8 cellular contexts compared by ENCODE assay signal in the genomic region with DNA sequence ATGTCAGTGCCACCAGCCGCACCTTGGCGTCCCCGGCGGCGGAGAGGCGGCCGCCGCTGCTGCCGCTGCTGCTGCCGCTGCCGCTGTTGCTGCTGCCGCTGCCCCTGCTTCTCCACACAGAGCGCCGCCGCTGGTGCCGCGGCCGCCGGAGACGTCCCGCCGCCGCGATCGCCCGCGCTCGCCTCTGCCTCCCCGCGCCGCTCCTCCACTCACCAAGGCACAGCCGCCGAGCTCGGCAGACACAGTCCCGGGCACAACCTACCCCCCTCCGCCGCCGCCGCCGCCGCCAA. TPM values are rescaled to one million over a fixed set of nuclear protein-coding genes. Genes with fewer than 3 reads are reported as not detected.
A peak's percentile ranks its signal among the peaks of the same experiment; 100 is the strongest.
DNase-seq lines count a peak whose midpoint lies in the region; ATAC-seq and TF ChIP-seq lines count a peak whose summit lies in the region.

A gene (minus strand): TSS at position 260 of the 290 bp plus-strand sequence.

- peak in 3 of 4 experiments; percentile 32 to 40 (median 37) for ATAC-seq in T-cell (replicated peaks in 1 of 4)

- H3K79me2 ChIP-seq in parathyroid adenoma, result peaks cover 3% of the 10 kb centered on the region

- peak; percentile 28 for TF ChIP-seq POLR2A in GM15510 (IDR thresholded peaks at IDR 0.05; ENCODE audit: borderline replicate concordance, extremely low read depth, insufficient read length)

- H3K4me1 Mint-ChIP-seq in T-cell, result peaks cover 35 to 47% (median 42%) of the 10 kb centered on the region in 3 donors

- H3K27me3 Mint-ChIP-seq in T-cell, result peaks cover 5 to 18% of the 10 kb centered on the region in 2 donors

- no peaks in the 10 kb centered on the region for H3K9me3 Mint-ChIP-seq in T-cell

- peak within 1 kb of the TSS; percentile 92 for H3K4me2 ChIP-seq in parathyroid adenoma (ENCODE audit: low read length)

- peak within 1 kb of the TSS; percentile 98 for H2AFZ ChIP-seq in parathyroid adenoma

- POLR2A ChIA-PET in HEK293T (lab: Yijun Ruan, JAX) (interaction anchor here (0.7 to 1.9 kb wide), 4 partner anchors 9 to 19 kb away, joined by 3 to 7 read pairs (median 6); no protein-coding TSS in a partner anchor), T-cell (lab: Charles Lee) (interaction anchor here in 1 of 2 donors (0.6 to 1.2 kb wide), 4 partner anchors 31 to 123 kb away, joined by 3 to 5 read pairs (median 4); no protein-coding TSS in a partner anchor)

- H3K27ac ChIP-seq in parathyroid adenoma, result peak within 1 kb of the TSS; percentile 97

- H3K27me3 ChIP-seq in parathyroid adenoma (ENCODE audit: control insufficient read depth, insufficient read depth, low read length), result no peaks in the 10 kb centered on the region

- H3K4me3 ChIP-seq in foreskin fibroblast (ENCODE audit: low read depth in 1 of 2, low read length in 2 of 2) (peak within 1 kb of the TSS; percentile 86 to 89), parathyroid adenoma (ENCODE audit: low read depth, low read length) (peak within 1 kb of the TSS; percentile 91)

- no peaks in the 10 kb centered on the region for H3K36me3 Mint-ChIP-seq in T-cell

- CTCF ChIA-PET in HEK293T (lab: Yijun Ruan, JAX) (no interaction called here), T-cell (lab: Charles Lee) (interaction anchor here in 1 of 2 donors (1.9 kb wide), 1 partner anchor 20 kb away, joined by 7 read pairs; no protein-coding TSS in a partner anchor)

- H3K9me3 ChIP-seq in parathyroid adenoma (ENCODE audit: control insufficient read depth, low read length), result no peaks in the 10 kb centered on the region

- H3K4me3 Mint-ChIP-seq in T-cell, result peak within 1 kb of the TSS; percentile 92 to 98 (median 95)

- TF ChIP-seq CTCF in foreskin fibroblast (IDR thresholded peaks at IDR 0.05; ENCODE audit: low read depth, low read length) (no peak), parathyroid adenoma (IDR thresholded peaks at IDR 0.05) (no peak)

- H3K27ac Mint-ChIP-seq in T-cell, result peak within 1 kb of the TSS; percentile 89 to 96

- H3K36me3 ChIP-seq in parathyroid adenoma (ENCODE audit: control insufficient read depth, insufficient read depth, low read length), result no peaks in the 10 kb centered on the region

- peak within 1 kb of the TSS; percentile 19 for H3K9ac ChIP-seq in parathyroid adenoma

- peaks cover 7% of the 10 kb centered on the region for H3K4me1 ChIP-seq in parathyroid adenoma

- DNase-seq in HEK293T (ENCODE audit: extremely low spot score), result peak; percentile 27
- peak in 1 of 34 experiments; percentile 73 for DNase-seq in T-cell
- DNase-seq in foreskin fibroblast, result no peak
- no peak for DNase-seq in stimulated activated CD4-positive, alpha-beta T cell treated with anti-CD3 and anti-CD28 coated beads, Interleukin-1b, Interleukin-23, amount 100 ng/mL, for 48 hours
- DNase-seq in Kasumi-1 (lab: John Stamatoyannopoulos, UW), result no peak
- DNase-seq in NCI-H2196 treated with DMSO at 0.1 percent for 48 hours (lab: John Stamatoyannopoulos, UW; ENCODE audit: unreplicated experiment), result no peak

TF ChIP-seq in HEK293T, 16 proteins besides CTCF, POLR2A, EP300 and RAD21:
- no peak for TF ChIP-seq ELF4 (IDR thresholded peaks at IDR 0.05)
- no peak for TF ChIP-seq ZNF384 (IDR thresholded peaks at IDR 0.05)
- TF ChIP-seq L3MBTL2 (conservative IDR thresholded peaks at IDR 0.05), result no peak
- no peak for TF ChIP-seq FOXM1 (IDR thresholded peaks at IDR 0.05; ENCODE audit: borderline replicate concordance)
- TF ChIP-seq, protein P1, sequence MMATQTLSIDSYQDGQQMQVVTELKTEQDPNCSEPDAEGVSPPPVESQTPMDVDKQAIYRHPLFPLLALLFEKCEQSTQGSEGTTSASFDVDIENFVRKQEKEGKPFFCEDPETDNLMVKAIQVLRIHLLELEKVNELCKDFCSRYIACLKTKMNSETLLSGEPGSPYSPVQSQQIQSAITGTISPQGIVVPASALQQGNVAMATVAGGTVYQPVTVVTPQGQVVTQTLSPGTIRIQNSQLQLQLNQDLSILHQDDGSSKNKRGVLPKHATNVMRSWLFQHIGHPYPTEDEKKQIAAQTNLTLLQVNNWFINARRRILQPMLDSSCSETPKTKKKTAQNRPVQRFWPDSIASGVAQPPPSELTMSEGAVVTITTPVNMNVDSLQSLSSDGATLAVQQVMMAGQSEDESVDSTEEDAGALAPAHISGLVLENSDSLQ (IDR thresholded peaks at IDR 0.05), result no peak
- TF ChIP-seq TARDBP (IDR thresholded peaks at IDR 0.05), result no peak
- no peak for TF ChIP-seq SP1 (IDR thresholded peaks at IDR 0.05)
- TF ChIP-seq ARNT (IDR thresholded peaks at IDR 0.05), result no peak
- TF ChIP-seq FOXK2 (IDR thresholded peaks at IDR 0.05), result no peak
- TF ChIP-seq HDGF (IDR thresholded peaks at IDR 0.05; ENCODE audit: borderline replicate concordance), result no peak
- TF ChIP-seq FOXA1 (IDR thresholded peaks at IDR 0.05), result no peak
- no peak for TF ChIP-seq SUZ12 (IDR thresholded peaks at IDR 0.05)
- TF ChIP-seq NFRKB (IDR thresholded peaks at IDR 0.05), result no peak
- TF ChIP-seq LEF1 (IDR thresholded peaks at IDR 0.05; ENCODE audit: borderline replicate concordance), result no peak
- TF ChIP-seq BHLHE40 (IDR thresholded peaks at IDR 0.05; ENCODE audit: borderline replicate concordance), result no peak
- no peak for TF ChIP-seq CTBP1 (IDR thresholded peaks at IDR 0.05; ENCODE audit: borderline replicate concordance)

RNA-seq across cellular contexts. Expression of the gene that starts here (rescaled TPM):
- total RNA-seq in T-cell, result 10 to 100 TPM; 28.2 to 35.7 (median 33.5) TPM
